ENCODE assay signal across 27 cellular contexts in the genomic region with DNA sequence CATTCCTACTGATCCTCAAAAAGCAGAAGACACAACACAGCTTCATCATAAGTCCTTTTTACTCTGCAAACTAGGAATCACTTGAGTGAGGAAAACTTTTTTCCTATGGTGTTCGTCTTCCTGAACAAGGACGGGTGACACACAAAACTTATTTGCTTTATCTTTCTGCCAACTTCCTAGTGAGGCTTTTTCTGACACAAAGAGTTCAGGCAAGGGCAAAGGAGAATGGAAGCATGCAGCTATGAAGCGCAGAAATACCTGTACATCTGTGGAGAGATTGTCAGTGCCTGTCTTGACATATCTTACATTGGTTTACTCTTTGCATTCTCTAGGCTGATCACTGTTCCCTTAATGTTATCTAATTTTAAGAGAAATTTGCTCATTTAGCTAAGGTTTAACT.
"Had no signal": no experiment of that assay in that cellular context is flagged by ENCODE, and none has a peak within 500 bp of the region (broad histone marks: within the 10 kb centered on the region; RNA-seq: fewer than 3 reads in every experiment).

No MANE protein-coding gene starts in this region.

- H3K9me3 ChIP-seq: stomach, suprapubic skin, testis, thoracic aorta, thyroid gland, tibial artery, tibial nerve, transverse colon, upper lobe of left lung, upper lobe of right lung, uterus, vagina had no signal

- H3K27me3 ChIP-seq: stomach, suprapubic skin, testis, thyroid gland, tibial artery, tibial nerve, transverse colon, upper lobe of left lung, upper lobe of right lung, uterus, vagina had no signal

- FAIRE-seq: urothelium cell line had no signal

- DNase-seq: stimulated activated CD4-positive, alpha-beta T cell treated with anti-CD3 and anti-CD28 coated beads, Interleukin-2, amount 100 ng/mL, for 48 hours; stimulated activated CD4-positive, alpha-beta T cell treated with anti-CD3 and anti-CD28 coated beads, Interleukin-4, amount 100 ng/mL, for 1 hour; stimulated activated CD4-positive, alpha-beta T cell treated with anti-CD3 and anti-CD28 coated beads, Interleukin-4, amount 100 ng/mL, for 24 hours; stimulated activated CD4-positive, alpha-beta T cell treated with anti-CD3 and anti-CD28 coated beads, Interleukin-4, amount 100 ng/mL, for 4 hours; stimulated activated CD8-positive, alpha-beta memory T cell treated with anti-CD3 and anti-CD28 coated beads, Interleukin-4, amount 100 ng/mL, for 48 hours; stimulated activated naive B cell treated with anti-CD40 and anti-IgM and Interleukin-4, amounts not matched to agents 10 μg/mL and 1 μg/mL and 100 μg/mL, for 72 hours; stimulated activated naive CD4-positive, alpha-beta T cell; stimulated activated naive CD4-positive, alpha-beta T cell treated with Interleukin-2 at 50 U/mL for 16 hours; stimulated activated naive CD8-positive, alpha-beta T cell treated with anti-CD3 and anti-CD28 coated beads, Interleukin-15, amount 100 ng/mL, for 72 hours; stimulated activated naive CD8-positive, alpha-beta T cell treated with anti-CD3 and anti-CD28 coated beads, Interleukin-15, Interleukin-2, amounts not matched to agents 100 U/mL and 50 U/mL, for 24 hours; stomach; substantia nigra; testis; thyroid gland; tibial artery; transverse colon; trophoblast cell; upper lobe of left lung; upper lobe of right lung; uterus had no signal

- ATAC-seq: stimulated activated effector memory CD8-positive, alpha-beta T cell treated with anti-CD3 and anti-CD28 coated beads, Interleukin-12 subunit alpha, Interleukin-12 subunit beta, amount 100 ng/mL, for 72 hours; stimulated activated memory B cell treated with anti-CD40 and anti-IgM and Interleukin-4, amounts not matched to agents 10 μg/mL and 1 μg/mL and 100 μg/mL, for 72 hours; stimulated activated naive B cell treated with anti-CD40 and anti-IgM and Interleukin-4, amounts not matched to agents 10 μg/mL and 1 μg/mL and 100 μg/mL, for 72 hours; stimulated activated naive CD8-positive, alpha-beta T cell treated with anti-CD3 and anti-CD28 coated beads, Interleukin-15, amount 100 ng/mL, for 72 hours; stimulated activated naive CD8-positive, alpha-beta T cell treated with anti-CD3 and anti-CD28 coated beads, Interleukin-15, Interleukin-2, amounts not matched to agents 100 U/mL and 50 U/mL, for 24 hours; upper lobe of right lung had no signal

- H3K4me3 ChIP-seq: stomach, suprapubic skin, testis, thoracic aorta, thyroid gland, tibial artery, tibial nerve, transverse colon, upper lobe of left lung, upper lobe of right lung, uterus, vagina had no signal

- H3K36me3 ChIP-seq: stomach, suprapubic skin, thoracic aorta, thyroid gland, tibial artery, tibial nerve, transverse colon, upper lobe of left lung, upper lobe of right lung, uterus, vagina had no signal

- H3K27ac ChIP-seq: stomach, suprapubic skin, testis, thoracic aorta, thyroid gland, tibial artery, tibial nerve, transverse colon, upper lobe of left lung, upper lobe of right lung, uterus, vagina had no signal

- H3K4me1 ChIP-seq: stomach, suprapubic skin, testis, thyroid gland, tibial artery, tibial nerve, transverse colon, upper lobe of left lung, upper lobe of right lung, uterus, vagina had no signal
